ENCODE assay signal across 9 cellular contexts in genomic region chr4:158850800-158851644, GRCh38.
A peak's percentile ranks its signal among the peaks of the same experiment; 100 is the strongest.
DNase-seq lines count a peak whose midpoint lies in the region; ATAC-seq and TF ChIP-seq lines count a peak whose summit lies in the region.
"Had no signal": no experiment of that assay in that cellular context is flagged by ENCODE, and none has a peak within 500 bp of the region (broad histone marks: within the 10 kb centered on the region; RNA-seq: fewer than 3 reads in every experiment).

No MANE protein-coding gene starts in this region.

- no peaks in the 10 kb centered on the region for H3F3A ChIP-seq in DOHH2 (ENCODE audit: control insufficient read depth, insufficient read depth)

- H3K9me3 ChIP-seq in DOHH2 (ENCODE audit: control insufficient read depth, insufficient read depth, low read length): no peaks in the 10 kb centered on the region
- no peaks in the 10 kb centered on the region for H3K9me3 ChIP-seq in WERI-Rb-1 (ENCODE audit: severe bottlenecking)
- no peaks in the 10 kb centered on the region for H3K9me3 ChIP-seq in transverse colon
- H3K9me3 ChIP-seq: SJCRH30 had no signal

- no peaks in the 10 kb centered on the region for H3K4me1 ChIP-seq in DOHH2 (ENCODE audit: control insufficient read depth, low read length)
- peaks cover 0 to 7% (median 3%) of the 10 kb centered on the region in 4 donors for H3K4me1 ChIP-seq in transverse colon
- H3K4me1 ChIP-seq: SJCRH30 had no signal

- no peak for DNase-seq in WERI-Rb-1
- peak; percentile 23 for DNase-seq in hepatic stellate cell (ENCODE audit: low spot score)
- no peak for DNase-seq in transverse colon
- DNase-seq in activated naive CD4-positive, alpha-beta T cell treated with Interleukin-2 at 50 U/mL for 16 hours: no peak

- H3K9me2 ChIP-seq in DOHH2 (replicated peaks; ENCODE audit: control insufficient read depth, low read length): no peaks in the 10 kb centered on the region

- no peak overlapping the region for H3K4me2 ChIP-seq in DOHH2 (ENCODE audit: low read length)

- H4K20me1 ChIP-seq in DOHH2 (ENCODE audit: control insufficient read depth, insufficient read depth, low read depth, low read length): no peaks in the 10 kb centered on the region

- H3K27ac ChIP-seq in DOHH2 (ENCODE audit: low read depth, low read length) (no peak overlapping the region), WERI-Rb-1 (no peak overlapping the region), transverse colon (no peak overlapping the region)
- H3K27ac ChIP-seq: SJCRH30 had no signal

- in situ Hi-C loops in transverse colon (cut with MboI; ENCODE audit: low pct_ligation_motif_present in 1 of 4, low pct_unique_long_range_greater_than_20kb in 1 of 4, low sequenced_read_pairs in 3 of 4): loop anchor here (5.0 to 25.0 kb wide), 7 partner anchors 119 to 586 kb away; partner anchors contain the start of gene PPID (in 1 of the 4)

- 43 to 64% methylated on average over 4 to 7 of the region's 7 CpGs for WGBS in transverse colon (ENCODE audit: low coverage in 1 of 2), 2 donors

- no peak for TF ChIP-seq POLR2A in transverse colon (IDR thresholded peaks at IDR 0.05)

- TF ChIP-seq CTCF in DOHH2 (IDR thresholded peaks at IDR 0.05; ENCODE audit: low read depth, low read length, poor library complexity, severe bottlenecking) (peak; percentile 68), WERI-Rb-1 (IDR thresholded peaks at IDR 0.05; ENCODE audit: low read depth, low read length) (0 out of 2 replicates have a peak, but pooled peaks have one; percentile 5), transverse colon (IDR thresholded peaks at IDR 0.05) (peak; percentile 67 to 84 (median 71))

- intact Hi-C loops in transverse colon (cut with DNase I; ENCODE audit: low total_unique reads): loop anchor here (2.0 kb wide), 1 partner anchor 126 kb away; no protein-coding TSS in a partner anchor

- ATAC-seq in HG03354 (IDR thresholded peaks at IDR 0.05; ENCODE audit: poor library complexity, severe bottlenecking, unreplicated experiment) (peak; percentile 47), HG02678 (IDR thresholded peaks at IDR 0.05; ENCODE audit: unreplicated experiment) (no peak), GM21381 (IDR thresholded peaks at IDR 0.05; ENCODE audit: unreplicated experiment) (no peak)

- no peak for TF ChIP-seq EP300 in transverse colon (IDR thresholded peaks at IDR 0.05; ENCODE audit: low read depth)

- H3K36me3 ChIP-seq in DOHH2 (ENCODE audit: control insufficient read depth, low read length): no peaks in the 10 kb centered on the region
- H3K36me3 ChIP-seq in WERI-Rb-1: no peaks in the 10 kb centered on the region
- peaks cover 0 to 7% (median 2%) of the 10 kb centered on the region in 4 donors for H3K36me3 ChIP-seq in transverse colon
- H3K36me3 ChIP-seq: SJCRH30 had no signal

- H3K79me2 ChIP-seq in DOHH2 (ENCODE audit: control insufficient read depth, low read length): no peaks in the 10 kb centered on the region

- H3K27me3 ChIP-seq in DOHH2 (ENCODE audit: control insufficient read depth, low read length): no peaks in the 10 kb centered on the region
- no peaks in the 10 kb centered on the region for H3K27me3 ChIP-seq in WERI-Rb-1 (ENCODE audit: insufficient read depth, low read depth, severe bottlenecking)
- no peaks in the 10 kb centered on the region for H3K27me3 ChIP-seq in transverse colon
- H3K27me3 ChIP-seq: SJCRH30 had no signal

- H3K4me3 ChIP-seq in DOHH2 (ENCODE audit: low read length): no peak overlapping the region
- no peak overlapping the region for H3K4me3 ChIP-seq in WERI-Rb-1 (ENCODE audit: low read depth, low read length)
- no peak overlapping the region for H3K4me3 ChIP-seq in transverse colon
- H3K4me3 ChIP-seq: SJCRH30 had no signal

Comparison
In these comparisons a context has a peak if more than half of its experiments do, and no peak if none do; other contexts are left out.
1. CTCF ChIP-seq: peak in every context shown above with its lines; median percentile 71 in transverse colon; 68 in DOHH2; 5 in WERI-Rb-1.